1 cellular context compared by ENCODE assay signal in the genomic region with DNA sequence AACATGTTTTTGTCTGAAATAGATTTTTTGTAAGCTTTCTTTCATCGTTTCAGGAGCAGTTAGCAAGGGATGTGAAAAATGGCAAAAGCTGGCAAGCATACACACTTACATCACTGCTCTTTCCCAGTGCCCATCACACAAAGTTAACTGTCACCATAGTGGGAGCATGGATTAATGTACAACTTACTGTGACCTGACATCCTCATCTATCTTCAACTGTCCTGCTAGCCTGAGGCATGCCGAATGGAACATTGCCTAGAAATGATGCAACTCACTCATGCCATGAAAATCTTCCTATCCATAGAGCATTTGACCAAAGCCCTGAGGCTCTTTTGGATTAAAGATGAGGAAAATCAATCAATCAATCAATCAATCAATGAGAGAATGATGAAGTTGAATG.
A peak's percentile ranks its signal among the peaks of the same experiment; 100 is the strongest.
TF ChIP-seq lines count a peak whose summit lies in the region.

No MANE protein-coding gene starts in this region.

TF ChIP-seq in liver, 16 proteins besides CTCF, POLR2A, EP300 and RAD21 (continued from another document):
- TF ChIP-seq ZBTB33 (IDR thresholded peaks at IDR 0.05) (no peak), GABPA (IDR thresholded peaks at IDR 0.05 in 1 of 2, conservative IDR thresholded peaks at IDR 0.05 in 1 of 2) (no peak), HNF4G (IDR thresholded peaks at IDR 0.05) (no peak), FOXA1 (IDR thresholded peaks at IDR 0.05) (no peak), HNF4A (conservative IDR thresholded peaks at IDR 0.05) (peak in 1 of 2 donors; percentile 36), JUND (IDR thresholded peaks at IDR 0.05) (peak in 1 of 2 donors; percentile 14), REST (IDR thresholded peaks at IDR 0.05) (no peak), SP1 (IDR thresholded peaks at IDR 0.05) (peak; percentile 38), EGR1 (IDR thresholded peaks at IDR 0.05; ENCODE audit: low read depth in 2 of 2) (no peak), NR2F2 (IDR thresholded peaks at IDR 0.05) (no peak), TAF1 (conservative IDR thresholded peaks at IDR 0.05) (no peak), YY1 (IDR thresholded peaks at IDR 0.05) (peak; percentile 37)
- TF ChIP-seq, protein P1, sequence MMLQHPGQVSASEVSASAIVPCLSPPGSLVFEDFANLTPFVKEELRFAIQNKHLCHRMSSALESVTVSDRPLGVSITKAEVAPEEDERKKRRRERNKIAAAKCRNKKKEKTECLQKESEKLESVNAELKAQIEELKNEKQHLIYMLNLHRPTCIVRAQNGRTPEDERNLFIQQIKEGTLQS (IDR thresholded peaks at IDR 0.05) = peak; percentile 84
